In the genomic region with DNA sequence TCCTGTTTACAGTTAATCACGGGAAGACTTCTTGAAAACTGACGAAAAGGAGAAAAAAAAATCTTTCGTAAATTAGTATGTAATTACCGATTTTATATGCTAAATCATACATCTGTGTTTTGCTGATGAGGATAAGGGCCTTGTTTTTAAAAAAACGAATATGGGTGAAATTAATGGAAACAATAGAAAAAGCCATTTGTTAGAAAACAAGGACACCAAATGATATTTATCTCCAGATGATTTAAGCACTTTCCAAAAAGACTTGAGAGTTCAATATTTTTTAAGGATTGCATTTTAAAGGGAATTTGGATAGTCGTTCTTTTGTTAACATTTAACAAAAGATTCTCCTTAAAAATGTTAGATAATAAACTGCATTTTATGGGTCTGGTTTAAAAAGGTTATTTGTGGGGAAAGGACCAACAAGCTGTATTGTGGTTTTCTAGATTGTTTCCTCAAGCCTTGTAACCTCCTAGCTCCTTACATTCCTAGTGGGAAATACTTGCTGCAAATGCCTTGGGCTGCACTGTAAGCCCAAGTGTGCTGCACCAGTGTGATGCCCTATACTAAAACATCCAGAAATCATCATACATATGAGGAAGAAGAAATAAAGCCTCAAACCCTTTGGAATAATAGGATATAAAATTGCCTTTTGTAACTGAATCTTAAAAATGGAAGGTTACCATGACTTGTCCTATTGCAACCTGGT, we compare ENCODE assay signal across 8 cellular contexts. TPM values are rescaled to one million over a fixed set of nuclear protein-coding genes. Genes with fewer than 3 reads are reported as not detected.
DNase-seq lines count a peak whose midpoint lies in the region; ATAC-seq, FAIRE-seq and TF ChIP-seq lines count a peak whose summit lies in the region.

No MANE protein-coding gene starts in this region.

- H2AFZ ChIP-seq in keratinocyte (ENCODE audit: control insufficient read depth, low read length): peak overlapping the region; percentile 100

- H3K4me2 ChIP-seq in BLaER1: peak overlapping the region; percentile 65
- H3K4me2 ChIP-seq in keratinocyte (ENCODE audit: control insufficient read depth, extremely low read depth, insufficient read depth, low read depth, low read length): peak overlapping the region; percentile 93

- H3K36me3 ChIP-seq in BLaER1: no peaks in the 10 kb centered on the region
- H3K36me3 ChIP-seq in keratinocyte (ENCODE audit: control insufficient read depth in 2 of 2, extremely low read depth in 1 of 2, insufficient read depth in 2 of 2, low read length in 2 of 2): no peaks in the 10 kb centered on the region
- no peaks in the 10 kb centered on the region for H3K36me3 ChIP-seq in tibial artery

- H3K27me3 Mint-ChIP-seq in activated naive CD8-positive, alpha-beta T cell treated with anti-CD3 and anti-CD28 coated beads, Interleukin-2, amount 10 ng/mL, durations not matched to agents 7 days and 5 days: peaks cover 22% of the 10 kb centered on the region

- H3K36me3 Mint-ChIP-seq in activated naive CD8-positive, alpha-beta T cell treated with anti-CD3 and anti-CD28 coated beads, Interleukin-2, amount 10 ng/mL, durations not matched to agents 7 days and 5 days: peaks cover 8% of the 10 kb centered on the region

- H3K4me3 ChIP-seq in BLaER1: peak overlapping the region; percentile 74
- peak overlapping the region; percentile 77 to 91 (median 87) for H3K4me3 ChIP-seq in keratinocyte (ENCODE audit: control insufficient read depth in 2 of 3, extremely low read depth in 1 of 3, insufficient read depth in 2 of 3, low read depth in 1 of 3, low read length in 3 of 3)
- H3K4me3 ChIP-seq in tibial artery: peak overlapping the region; percentile 98

- H3K9me3 Mint-ChIP-seq in activated naive CD8-positive, alpha-beta T cell treated with anti-CD3 and anti-CD28 coated beads, Interleukin-2, amount 10 ng/mL, durations not matched to agents 7 days and 5 days: no peaks in the 10 kb centered on the region

- peak overlapping the region; percentile 89 for H3K4me3 Mint-ChIP-seq in activated naive CD8-positive, alpha-beta T cell treated with anti-CD3 and anti-CD28 coated beads, Interleukin-2, amount 10 ng/mL, durations not matched to agents 7 days and 5 days

- no peak for ATAC-seq in activated naive CD8-positive, alpha-beta T cell treated with anti-CD3 and anti-CD28 coated beads, Interleukin-2, amount 10 ng/mL, durations not matched to agents 7 days and 5 days (ENCODE audit: low read depth)
- ATAC-seq in GM19463 (IDR thresholded peaks at IDR 0.05; ENCODE audit: unreplicated experiment): no peak

- peaks cover 10% of the 10 kb centered on the region for H3K4me1 ChIP-seq in BLaER1
- H3K4me1 ChIP-seq in keratinocyte (ENCODE audit: control insufficient read depth, extremely low read depth, insufficient read depth, low read length): peaks cover 22% of the 10 kb centered on the region
- peaks cover 0 to 30% (median 4%) of the 10 kb centered on the region in 4 donors for H3K4me1 ChIP-seq in tibial artery

- no peak for FAIRE-seq in keratinocyte (lab: Jason Lieb, UNC)

- H3K9me3 ChIP-seq in BLaER1 (no peaks in the 10 kb centered on the region), keratinocyte (ENCODE audit: control insufficient read depth, low read depth, low read length) (no peaks in the 10 kb centered on the region), tibial artery (no peaks in the 10 kb centered on the region)

- TF ChIP-seq CTCF in keratinocyte (optimal IDR thresholded peaks at IDR 0.05 in 1 of 3, IDR thresholded peaks at IDR 0.05 in 1 of 3, conservative IDR thresholded peaks at IDR 0.05 in 1 of 3; ENCODE audit: extremely low read depth in 1 of 3, insufficient read depth in 2 of 3, low read length in 3 of 3) (no peak), tibial artery (IDR thresholded peaks at IDR 0.05) (no peak)

- peak; percentile 18 for DNase-seq in HT-29 (ENCODE audit: low spot score)
- DNase-seq in activated naive CD8-positive, alpha-beta T cell treated with anti-CD3 and anti-CD28 coated beads, Interleukin-2, amount 10 ng/mL, durations not matched to agents 7 days and 5 days: no peak
- DNase-seq in keratinocyte (ENCODE audit: low read depth, low spot score): no peak
- DNase-seq in tibial artery: no peak
- DNase-seq in NK-92 treated with Interleukin-12 subunit alpha and Interleukin-12 subunit beta, amount 100 ng/mL, for 24 hours (lab: John Stamatoyannopoulos, UW): no peak
- no peak for DNase-seq in COR-L47 (lab: John Stamatoyannopoulos, UW)

- POLR2A ChIA-PET in activated naive CD8-positive, alpha-beta T cell treated with anti-CD3 and anti-CD28 coated beads, Interleukin-2, amount 10 ng/mL, durations not matched to agents 7 days and 5 days (lab: Charles Lee): interaction anchor here (0.5 to 1.6 kb wide), 2 partner anchors 65 to 474 kb away, joined by 3 to 4 read pairs; no protein-coding TSS in a partner anchor

- intact Hi-C loops in tibial artery (cut with DNase I; ENCODE audit: low total_unique reads): loop anchor here (5.0 kb wide), 1 partner anchor 153 kb away; the partner anchor contains the start of gene HMGN3

- peak overlapping the region; percentile 98 for H3K27ac Mint-ChIP-seq in activated naive CD8-positive, alpha-beta T cell treated with anti-CD3 and anti-CD28 coated beads, Interleukin-2, amount 10 ng/mL, durations not matched to agents 7 days and 5 days

- H3K4me1 Mint-ChIP-seq in activated naive CD8-positive, alpha-beta T cell treated with anti-CD3 and anti-CD28 coated beads, Interleukin-2, amount 10 ng/mL, durations not matched to agents 7 days and 5 days: peaks cover 19% of the 10 kb centered on the region

- H3K27ac ChIP-seq in BLaER1: peak overlapping the region; percentile 92
- peak overlapping the region; percentile 92 for H3K27ac ChIP-seq in keratinocyte (ENCODE audit: control insufficient read depth, insufficient read depth, low read length)
- H3K27ac ChIP-seq in tibial artery: peak overlapping the region; percentile 98 to 99

- H3K9ac ChIP-seq in BLaER1 (peak overlapping the region; percentile 87), keratinocyte (ENCODE audit: control insufficient read depth, extremely low read depth, insufficient read depth, low read length) (peak overlapping the region; percentile 18)

- dilution Hi-C loops in keratinocyte (cut with MboI; ENCODE audit: extremely low pct_ligation_motif_present, low sequenced_read_pairs): no loop called here

- H4K20me1 ChIP-seq in BLaER1 (peaks cover 12% of the 10 kb centered on the region; the same call in 1 of the 2 replicates), keratinocyte (ENCODE audit: control insufficient read depth, extremely low read depth, insufficient read depth, low read length) (no peaks in the 10 kb centered on the region)

- H3K9me1 ChIP-seq in keratinocyte (ENCODE audit: control insufficient read depth, extremely low read depth, insufficient read depth, low read length): no peaks in the 10 kb centered on the region

- peaks cover 17% of the 10 kb centered on the region for H3K79me2 ChIP-seq in keratinocyte (ENCODE audit: control insufficient read depth, insufficient read depth, low read length)

- H3K27me3 ChIP-seq in BLaER1: no peaks in the 10 kb centered on the region
- no peaks in the 10 kb centered on the region for H3K27me3 ChIP-seq in keratinocyte (ENCODE audit: control insufficient read depth, extremely low read depth, insufficient read depth, low read length)
- H3K27me3 ChIP-seq in tibial artery: no peaks in the 10 kb centered on the region

RNA-seq across cellular contexts. Expression of gene PHIP, which starts 1.5 kb away (rescaled TPM):
- total RNA-seq in HT-29 (2014; rRNA removed; shearing (Covaris generic)): 9.5 and 9.9 TPM in 2 replicates
- total RNA-seq in activated naive CD8-positive, alpha-beta T cell treated with anti-CD3 and anti-CD28 coated beads, Interleukin-2, amount 10 ng/mL, durations not matched to agents 7 days and 5 days: 10 to 100 TPM; 33.2 to 34.3 TPM
- polyA plus RNA-seq in keratinocyte: 3.4 to 7.9 TPM (median 4.4 TPM) in 3 replicates
- polyA plus RNA-seq in keratinocyte (2011; ENCODE audit: low read depth): 21.2 TPM
- 1.8 and 3.7 TPM in 2 replicates for polyA plus RNA-seq in keratinocyte (2011; cell fraction: cytosol; rRNA removed)
- polyA plus RNA-seq in keratinocyte (2011; cell fraction: nucleus; rRNA removed): 7.3 and 11.1 TPM in 2 replicates
- 6.8 and 9.7 TPM in 2 replicates for polyA plus RNA-seq in keratinocyte (2012; ENCODE audit: low replicate concordance)
- 4.5 to 26.0 TPM (median 11.9 TPM) in 3 replicates for polyA minus RNA-seq in keratinocyte
- polyA minus RNA-seq in keratinocyte (2011; cell fraction: cytosol; rRNA and poly(A)+ RNA removed): 7.7 TPM
- polyA minus RNA-seq in keratinocyte (2011; cell fraction: nucleus; rRNA and poly(A)+ RNA removed): 19.7 and 38.8 TPM in 2 replicates
